Comparison of ENCODE assay signal across 8 cellular contexts in the genomic region with DNA sequence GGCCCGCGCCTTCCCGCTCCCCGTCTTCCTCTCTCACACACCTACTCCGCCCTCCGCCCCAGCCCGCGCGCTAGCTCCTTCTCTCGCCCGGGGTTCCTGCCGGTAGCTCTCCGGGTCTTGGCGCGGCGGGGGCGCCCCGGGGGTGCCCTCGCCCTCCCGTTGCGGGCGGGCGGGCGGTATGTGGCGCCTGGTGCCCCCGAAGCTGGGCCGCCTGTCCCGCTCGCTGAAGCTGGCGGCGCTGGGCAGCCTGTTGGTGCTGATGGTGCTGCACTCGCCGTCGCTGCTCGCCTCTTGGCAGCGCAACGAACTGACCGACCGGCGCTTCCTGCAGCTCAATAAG. TPM values are rescaled to one million over a fixed set of nuclear protein-coding genes. Genes with fewer than 3 reads are reported as not detected.
DNase-seq lines count a peak whose midpoint lies in the region; ATAC-seq and TF ChIP-seq lines count a peak whose summit lies in the region.

No MANE protein-coding gene starts in this region.

- ATAC-seq in HG03280 (IDR thresholded peaks at IDR 0.05; ENCODE audit: unreplicated experiment): no peak
- ATAC-seq in GM21423 (IDR thresholded peaks at IDR 0.05; ENCODE audit: unreplicated experiment): no peak
- ATAC-seq in HG03025 (IDR thresholded peaks at IDR 0.05; ENCODE audit: low FRiP score, unreplicated experiment): no peak

- H3K4me3 ChIP-seq in GM23248: peak overlapping the region; percentile 99
- peak overlapping the region; percentile 61 to 94 for H3K4me3 ChIP-seq in foreskin fibroblast (ENCODE audit: low read depth in 1 of 2, low read length in 2 of 2)

- DNase-seq in GM23248 (no peak), T1000 (lab: John Stamatoyannopoulos, UW) (peak; percentile 69), foreskin fibroblast (no peak), pons (ENCODE audit: low spot score) (peak; percentile 70), LoVo (ENCODE audit: low spot score) (no peak)

- no peaks in the 10 kb centered on the region for H3K9me3 ChIP-seq in GM23248 (ENCODE audit: low read depth)

- H3K9ac ChIP-seq in GM23248: peak overlapping the region; percentile 88

- in situ Hi-C loops in GM23248 (cut with MboI): no loop called here

- 1 to 2% methylated on average over 9 to 31 of the region's 40 CpGs for WGBS in GM23248 (ENCODE audit: low coverage in 1 of 2, low lambda C conversion rate in 2 of 2, missing lambda C conversion rate in 2 of 2), 2 experiments

- peaks cover 12% of the 10 kb centered on the region; the same call in 1 of the 2 replicates for H3F3A ChIP-seq in GM23248 (ENCODE audit: insufficient read depth)

- H3K4me1 ChIP-seq in GM23248 (ENCODE audit: insufficient read depth): peaks cover 30% of the 10 kb centered on the region

- H3K27me3 ChIP-seq in GM23248 (replicated peaks; ENCODE audit: insufficient read depth): no peaks in the 10 kb centered on the region

- H3K36me3 ChIP-seq in GM23248 (ENCODE audit: low read depth): no peaks in the 10 kb centered on the region

- peak overlapping the region; percentile 98 for H3K4me2 ChIP-seq in GM23248 (ENCODE audit: unreplicated experiment)

- no peaks in the 10 kb centered on the region for H4K20me1 ChIP-seq in GM23248 (ENCODE audit: insufficient read depth)

- H2AFZ ChIP-seq in GM23248: peak overlapping the region; percentile 99

- H3K27ac ChIP-seq in GM23248: peak overlapping the region; percentile 84

- H3K9me2 ChIP-seq in GM23248 (ENCODE audit: insufficient read depth): no peaks in the 10 kb centered on the region

- no peak for TF ChIP-seq CTCF in foreskin fibroblast (IDR thresholded peaks at IDR 0.05; ENCODE audit: low read depth, low read length)

- H3K79me2 ChIP-seq in GM23248 (ENCODE audit: insufficient read depth): peaks cover 44% of the 10 kb centered on the region

RNA-seq across cellular contexts. Expression of a gene that starts 0.5 kb away (rescaled TPM):
- 17.2 and 17.8 TPM in 2 replicates for total RNA-seq in GM23248 (2014; rRNA removed; shearing (Covaris generic))
- polyA plus RNA-seq in GM23248 (2016; fragmentation: Nextera tagmentation; extraction: Ambion mirVana): 10.5 and 12.3 TPM in 2 replicates

Comparison
In these comparisons a context has a peak if more than half of its experiments do, and no peak if none do; other contexts are left out.
1. DNase-seq: peak in T1000 (single experiment) and pons (single experiment); none in GM23248 (single experiment), foreskin fibroblast (0 of 2) and LoVo (single experiment).